In the genomic region with DNA sequence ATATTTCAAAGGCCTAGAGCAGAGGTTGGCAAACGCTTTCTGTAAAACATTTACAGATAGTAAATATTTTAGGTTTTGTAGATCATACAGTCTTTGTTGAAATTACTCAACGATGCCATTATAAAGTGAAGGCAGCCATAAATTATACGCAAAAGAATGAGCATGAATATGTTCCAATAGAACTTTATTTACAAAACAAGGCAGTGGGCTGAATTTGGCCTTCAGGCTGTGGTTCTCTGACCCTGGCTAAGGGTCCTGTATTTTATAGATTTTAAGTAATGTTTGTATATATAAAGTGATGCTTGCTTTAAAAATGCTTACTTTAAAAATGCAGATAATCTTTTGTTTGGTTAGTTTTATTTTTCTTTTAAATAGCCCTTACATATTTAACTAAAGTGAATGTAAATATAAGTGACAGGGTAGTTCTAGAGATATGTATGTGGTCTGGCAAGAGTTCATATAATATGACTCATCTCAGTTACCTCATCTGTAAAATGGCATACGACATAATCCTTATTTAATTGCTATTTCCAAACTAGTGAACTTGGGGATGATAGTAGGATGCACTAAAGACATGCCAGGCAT, we compare ENCODE assay signal across 19 cellular contexts. TPM values are rescaled to one million over a fixed set of nuclear protein-coding genes. Genes with fewer than 3 reads are reported as not detected.
DNase-seq lines count a peak whose midpoint lies in the region; ATAC-seq, FAIRE-seq and TF ChIP-seq lines count a peak whose summit lies in the region.
"Had no signal": no experiment of that assay in that cellular context is flagged by ENCODE, and none has a peak within 500 bp of the region (broad histone marks: within the 10 kb centered on the region; RNA-seq: fewer than 3 reads in every experiment).

No MANE protein-coding gene starts in this region.

- H2AFZ ChIP-seq in GM23248 = no peak overlapping the region
- no peak overlapping the region for H2AFZ ChIP-seq in fibroblast of lung (ENCODE audit: low read length)

- POLR2A ChIA-PET in A549 (lab: Yijun Ruan, JAX) (no interaction called here), RWPE1 (lab: Yijun Ruan, JAX; ENCODE audit: low non-redundant PET) (no interaction called here)
- POLR2A ChIA-PET in activated CD4-positive, alpha-beta memory T cell treated with anti-CD3 and anti-CD28 coated beads for 36 hours (lab: Charles Lee) = no interaction called here

- peaks cover 8% of the 10 kb centered on the region; the same call in 1 of the 2 replicates for H3K27me3 ChIP-seq in GM23248 (replicated peaks; ENCODE audit: insufficient read depth)
- no peaks in the 10 kb centered on the region for H3K27me3 ChIP-seq in fibroblast of lung (ENCODE audit: control insufficient read depth, insufficient read depth, low read length)
- H3K27me3 ChIP-seq in left lung = no peaks in the 10 kb centered on the region
- H3K27me3 ChIP-seq in left ventricle myocardium inferior (ENCODE audit: low read depth) = no peaks in the 10 kb centered on the region
- H3K27me3 ChIP-seq: upper lobe of right lung had no signal

- H3K4me2 ChIP-seq in A549 (peak overlapping the region; percentile 40; the same call in 1 of the 3 replicates), GM23248 (ENCODE audit: unreplicated experiment) (no peak overlapping the region), fibroblast of lung (ENCODE audit: extremely low read depth, insufficient read depth, low read length) (no peak overlapping the region)

- no peak for TF ChIP-seq RAD21 in A549 (conservative IDR thresholded peaks at IDR 0.05 in 1 of 2, IDR thresholded peaks at IDR 0.05 in 1 of 2)

- H3F3A ChIP-seq in GM23248 (ENCODE audit: insufficient read depth) = no peaks in the 10 kb centered on the region

- H3K4me3 ChIP-seq in A549 = no peak overlapping the region
- H3K4me3 ChIP-seq in GM23248 = no peak overlapping the region
- H3K4me3 ChIP-seq in fibroblast of lung (replicated peaks in 1 of 4; ENCODE audit: control extremely low read depth in 1 of 4, insufficient read depth in 1 of 4, low read depth in 3 of 4, low read length in 4 of 4) = no peak overlapping the region
- H3K4me3 ChIP-seq in left lung = no peak overlapping the region
- no peak overlapping the region for H3K4me3 ChIP-seq in left ventricle myocardium inferior
- H3K4me3 ChIP-seq: SJSA1, upper lobe of right lung had no signal

- H3K9ac ChIP-seq in GM23248 (no peak overlapping the region), fibroblast of lung (ENCODE audit: insufficient read depth, low read length) (no peak overlapping the region)

- ATAC-seq in A549 (peak; percentile 72 to 73; a peak in 5 of 6 replicates), GM18861 (IDR thresholded peaks at IDR 0.05; ENCODE audit: unreplicated experiment) (no peak), left lung (no peak)
- ATAC-seq: activated CD4-positive, CD25-positive, alpha-beta regulatory T cell treated with anti-CD3 and anti-CD28 coated beads, Interleukin-2, amount 50 U/mL, for 24 hours; activated T-helper 17 cell treated with anti-CD3 and anti-CD28 coated beads, Interleukin-2, amount 50 U/mL, for 72 hours; upper lobe of right lung had no signal

- H3K27ac ChIP-seq in A549 = no peak overlapping the region
- no peak overlapping the region for H3K27ac ChIP-seq in GM23248
- H3K27ac ChIP-seq in RWPE1 = no peak overlapping the region
- H3K27ac ChIP-seq in fibroblast of lung (ENCODE audit: insufficient read depth, low read length) = no peak overlapping the region
- no peak overlapping the region for H3K27ac ChIP-seq in left lung
- H3K27ac ChIP-seq in left ventricle myocardium inferior (replicated peaks) = no peak overlapping the region
- H3K27ac ChIP-seq: SJSA1, upper lobe of right lung had no signal

- 0 out of 3 replicates have a peak, but pooled peaks cover 2% of the 10 kb centered on the region for H3K9me3 ChIP-seq in A549
- H3K9me3 ChIP-seq in GM23248 (ENCODE audit: low read depth) = no peaks in the 10 kb centered on the region
- no peaks in the 10 kb centered on the region for H3K9me3 ChIP-seq in fibroblast of lung (ENCODE audit: control insufficient read depth, insufficient read depth, low read depth, low read length)
- H3K9me3 ChIP-seq in left lung = no peaks in the 10 kb centered on the region
- no peaks in the 10 kb centered on the region for H3K9me3 ChIP-seq in left ventricle myocardium inferior (replicated peaks)
- H3K9me3 ChIP-seq: SJSA1, upper lobe of right lung had no signal

- in situ Hi-C loops in GM23248 (cut with MboI) = no loop called here

- H3K9me2 ChIP-seq in GM23248 (ENCODE audit: insufficient read depth) = no peaks in the 10 kb centered on the region

- no peaks in the 10 kb centered on the region for H3K36me3 ChIP-seq in GM23248 (ENCODE audit: low read depth)
- no peaks in the 10 kb centered on the region for H3K36me3 ChIP-seq in fibroblast of lung (ENCODE audit: control insufficient read depth, insufficient read depth, low read length)
- no peaks in the 10 kb centered on the region for H3K36me3 ChIP-seq in left lung
- no peaks in the 10 kb centered on the region for H3K36me3 ChIP-seq in left ventricle myocardium inferior
- H3K36me3 ChIP-seq: SJSA1, upper lobe of right lung had no signal

- peaks cover 12% of the 10 kb centered on the region; the same call in 2 of the 3 replicates for H3K4me1 ChIP-seq in A549
- no peaks in the 10 kb centered on the region for H3K4me1 ChIP-seq in GM23248 (ENCODE audit: insufficient read depth)
- no peaks in the 10 kb centered on the region for H3K4me1 ChIP-seq in fibroblast of lung (ENCODE audit: control insufficient read depth, extremely low read depth, insufficient read depth, low read length)
- H3K4me1 ChIP-seq in left lung = no peaks in the 10 kb centered on the region
- H3K4me1 ChIP-seq in left ventricle myocardium inferior = no peaks in the 10 kb centered on the region
- H3K4me1 ChIP-seq: SJSA1, upper lobe of right lung had no signal

- intact Hi-C loops in left lung (cut with DNase I) (no loop called here), left ventricle myocardium inferior (cut with micrococcal nuclease) (no loop called here)
- intact Hi-C loops in activated CD4-positive, alpha-beta memory T cell treated with anti-CD3 and anti-CD28 coated beads for 36 hours (cut with micrococcal nuclease) = no loop called here

- 2% methylated on average over 4 of the region's 4 CpGs for WGBS in A549 (ENCODE audit: missing lambda C conversion rate)
- WGBS in GM23248 (ENCODE audit: low coverage in 1 of 2, low lambda C conversion rate in 2 of 2, missing lambda C conversion rate in 2 of 2), 2 experiments = 16 to 22% methylated on average over 4 of the region's 4 CpGs

- H4K20me1 ChIP-seq in GM23248 (ENCODE audit: insufficient read depth) (no peaks in the 10 kb centered on the region), fibroblast of lung (ENCODE audit: control insufficient read depth, extremely low read depth, insufficient read depth, low read length) (no peaks in the 10 kb centered on the region)

- no peak overlapping the region for H3K27ac Mint-ChIP-seq in activated CD4-positive, alpha-beta memory T cell treated with anti-CD3 and anti-CD28 coated beads for 36 hours
- H3K27ac Mint-ChIP-seq: activated T-helper 17 cell treated with anti-CD3 and anti-CD28 coated beads, Interleukin-2, amount 50 U/mL, for 72 hours; nephron progenitor cell had no signal

- CTCF ChIA-PET in A549 (lab: Yijun Ruan, JAX) (no interaction called here), RWPE1 (lab: Yijun Ruan, JAX) (no interaction called here)
- CTCF ChIA-PET in activated CD4-positive, alpha-beta memory T cell treated with anti-CD3 and anti-CD28 coated beads for 36 hours (lab: Charles Lee) = no interaction called here

- no peak overlapping the region for H3K4me3 Mint-ChIP-seq in activated CD4-positive, alpha-beta memory T cell treated with anti-CD3 and anti-CD28 coated beads for 36 hours
- H3K4me3 Mint-ChIP-seq: activated T-helper 17 cell treated with anti-CD3 and anti-CD28 coated beads, Interleukin-2, amount 50 U/mL, for 72 hours; nephron progenitor cell had no signal

- DNase-seq in A549 (ENCODE audit: low read depth in 1 of 2, low spot score in 1 of 2) (peak in 1 of 2 experiments; percentile 58), GM23248 (peak; percentile 24), RWPE1 (ENCODE audit: low spot score) (peak; percentile 59), fibroblast of lung (ENCODE audit: low read depth in 2 of 2) (peak; percentile 62 to 97), left lung (no peak), left ventricle myocardium inferior (no peak)
- no peak for DNase-seq in activated CD4-positive, alpha-beta memory T cell treated with anti-CD3 and anti-CD28 coated beads for 36 hours
- DNase-seq: C1 segment of cervical spinal cord; central memory CD4-positive, alpha-beta T cell; foreskin melanocyte; NCI-H510A; nephron progenitor cell; stimulated activated CD4-positive, alpha-beta T cell treated with anti-CD3 and anti-CD28 coated beads, Interleukin-12 subunit alpha, Interleukin-12 subunit beta, amount 100 ng/mL, for 4 hours; upper lobe of right lung had no signal

- FAIRE-seq in A549 (lab: Jason Lieb, UNC) = no peak
- FAIRE-seq: H1 had no signal

- no peak for TF ChIP-seq POLR2A in A549 (IDR thresholded peaks at IDR 0.05; ENCODE audit: low read length)

- TF ChIP-seq CTCF in A549 (IDR thresholded peaks at IDR 0.05) (no peak), RWPE1 (conservative IDR thresholded peaks at IDR 0.05; ENCODE audit: low read depth) (no peak), fibroblast of lung (conservative IDR thresholded peaks at IDR 0.05 in 1 of 2, IDR thresholded peaks at IDR 0.05 in 1 of 2; ENCODE audit: low read depth in 1 of 2, low read length in 2 of 2) (no peak), left lung (IDR thresholded peaks at IDR 0.05) (no peak), left ventricle myocardium inferior (IDR thresholded peaks at IDR 0.05; ENCODE audit: borderline replicate concordance) (no peak)

- H3K4me1 Mint-ChIP-seq in activated CD4-positive, alpha-beta memory T cell treated with anti-CD3 and anti-CD28 coated beads for 36 hours (ENCODE audit: low read depth) = peaks cover 2% of the 10 kb centered on the region
- H3K4me1 Mint-ChIP-seq: activated T-helper 17 cell treated with anti-CD3 and anti-CD28 coated beads, Interleukin-2, amount 50 U/mL, for 72 hours; nephron progenitor cell had no signal

- peaks cover 6% of the 10 kb centered on the region for H3K27me3 Mint-ChIP-seq in activated CD4-positive, alpha-beta memory T cell treated with anti-CD3 and anti-CD28 coated beads for 36 hours

- no peaks in the 10 kb centered on the region for H3K36me3 Mint-ChIP-seq in activated CD4-positive, alpha-beta memory T cell treated with anti-CD3 and anti-CD28 coated beads for 36 hours

- H3K9me3 Mint-ChIP-seq in activated CD4-positive, alpha-beta memory T cell treated with anti-CD3 and anti-CD28 coated beads for 36 hours = peaks cover 6% of the 10 kb centered on the region

- H3K79me2 ChIP-seq in GM23248 (ENCODE audit: insufficient read depth) = no peaks in the 10 kb centered on the region
- no peaks in the 10 kb centered on the region for H3K79me2 ChIP-seq in fibroblast of lung (ENCODE audit: control insufficient read depth, insufficient read depth, low read length)

- TF ChIP-seq EP300 in A549 (IDR thresholded peaks at IDR 0.05) = no peak; a peak in 1 of 5 replicates

RNA-seq across cellular contexts. Expression of gene ATP5MC3, which starts 51.7 kb away (rescaled TPM):
- polyA plus RNA-seq in A549 (2011; rRNA removed) (525 and 642 TPM in 2 replicates), A549 (2017; fragmentation: RNase III; extraction: RNeasy Plus Mini Kit Qiagen cat#74134 plus additional on column Dnase treatment) (414 to 458 TPM (median 437 TPM) in 3 replicates), GM23248 (2016; fragmentation: Nextera tagmentation; extraction: Ambion mirVana) (365 and 370 TPM in 2 replicates), fibroblast of lung (499 and 505 TPM in 2 replicates)
- polyA plus RNA-seq in A549 (2012; cell fraction: cytosol; rRNA removed) = 562 and 654 TPM in 2 replicates
- 228 and 283 TPM in 2 replicates for polyA plus RNA-seq in A549 (2012; cell fraction: nucleus; rRNA removed)
- polyA minus RNA-seq in A549 (2011; rRNA and poly(A)+ RNA removed) = 124 and 132 TPM in 2 replicates
- total RNA-seq in GM23248 (2014; rRNA removed; shearing (Covaris generic)) = 136 and 145 TPM in 2 replicates
- total RNA-seq in fibroblast of lung (63.9 and 74.0 TPM in 2 replicates), left lung (100 to 1,000 TPM; 170 to 204 TPM), left ventricle myocardium inferior (1,059 TPM)
- polyA plus RNA-seq in fibroblast of lung (2012) = 304 and 420 TPM in 2 replicates
- 70.6 and 122 TPM in 2 replicates for polyA minus RNA-seq in fibroblast of lung (ENCODE audit: low replicate concordance)
- total RNA-seq in activated CD4-positive, alpha-beta memory T cell treated with anti-CD3 and anti-CD28 coated beads for 36 hours = 100 to 1,000 TPM; 346 to 347 TPM

Comparison
In these comparisons a context has a peak if more than half of its experiments do, and no peak if none do; other contexts are left out.
1. ATAC-seq: peak in A549 (2 of 2); none in GM18861 (single experiment) and left lung (single experiment).
2. DNase-seq: peak in GM23248 (single experiment), RWPE1 (single experiment) and fibroblast of lung (2 of 2); none in left lung (0 of 2), left ventricle myocardium inferior (single experiment) and activated CD4-positive, alpha-beta memory T cell treated with anti-CD3 and anti-CD28 coated beads for 36 hours (single experiment).